Comparison of ENCODE assay signal across 1 cellular context in genomic region chr2:6931753-6932152, GRCh38.
A peak's percentile ranks its signal among the peaks of the same experiment; 100 is the strongest.
TF ChIP-seq lines count a peak whose summit lies in the region.

No MANE protein-coding gene starts in this region.

TF ChIP-seq in HepG2, 621 proteins besides CTCF, POLR2A, EP300 and RAD21:
- TF ChIP-seq THYN1 (CRISPR knock-in tag; IDR thresholded peaks at IDR 0.05; ENCODE audit: borderline replicate concordance, low read depth) (no peak), MEF2D (CRISPR knock-in tag; IDR thresholded peaks at IDR 0.05) (no peak), ONECUT2 (CRISPR knock-in tag; IDR thresholded peaks at IDR 0.05) (peak; percentile 82), HMGA1 (CRISPR knock-in tag; conservative IDR thresholded peaks at IDR 0.05) (no peak), SOX13 (IDR thresholded peaks at IDR 0.05) (no peak), SOX13 (CRISPR knock-in tag; conservative IDR thresholded peaks at IDR 0.05 in 1 of 2, IDR thresholded peaks at IDR 0.05 in 1 of 2) (peak in 1 of 2 experiments; percentile 79; a peak in 2 of 4 replicates), ZNF180 (CRISPR knock-in tag; IDR thresholded peaks at IDR 0.05; ENCODE audit: borderline replicate concordance, low read depth) (no peak), SOX6 (IDR thresholded peaks at IDR 0.05) (no peak), SOX6 (CRISPR knock-in tag; IDR thresholded peaks at IDR 0.05) (peak; percentile 50; the same call in 1 of the 2 replicates), ZNF260 (CRISPR knock-in tag; IDR thresholded peaks at IDR 0.05; ENCODE audit: borderline replicate concordance, low read depth) (no peak), SOX5 (CRISPR knock-in tag; IDR thresholded peaks at IDR 0.05; ENCODE audit: borderline replicate concordance) (peak; percentile 30; the same call in 1 of the 2 replicates), FOXJ3 (CRISPR knock-in tag; IDR thresholded peaks at IDR 0.05; ENCODE audit: borderline replicate concordance) (peak; percentile 15; the same call in 1 of the 2 replicates), ASH2L (IDR thresholded peaks at IDR 0.05; ENCODE audit: insufficient read length, low read depth, low read length) (peak; percentile 12)
- TF ChIP-seq, protein P1, sequence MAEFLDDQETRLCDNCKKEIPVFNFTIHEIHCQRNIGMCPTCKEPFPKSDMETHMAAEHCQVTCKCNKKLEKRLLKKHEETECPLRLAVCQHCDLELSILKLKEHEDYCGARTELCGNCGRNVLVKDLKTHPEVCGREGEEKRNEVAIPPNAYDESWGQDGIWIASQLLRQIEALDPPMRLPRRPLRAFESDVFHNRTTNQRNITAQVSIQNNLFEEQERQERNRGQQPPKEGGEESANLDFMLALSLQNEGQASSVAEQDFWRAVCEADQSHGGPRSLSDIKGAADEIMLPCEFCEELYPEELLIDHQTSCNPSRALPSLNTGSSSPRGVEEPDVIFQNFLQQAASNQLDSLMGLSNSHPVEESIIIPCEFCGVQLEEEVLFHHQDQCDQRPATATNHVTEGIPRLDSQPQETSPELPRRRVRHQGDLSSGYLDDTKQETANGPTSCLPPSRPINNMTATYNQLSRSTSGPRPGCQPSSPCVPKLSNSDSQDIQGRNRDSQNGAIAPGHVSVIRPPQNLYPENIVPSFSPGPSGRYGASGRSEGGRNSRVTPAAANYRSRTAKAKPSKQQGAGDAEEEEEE (CRISPR knock-in tag; IDR thresholded peaks at IDR 0.05; ENCODE audit: borderline replicate concordance) = no peak
- TF ChIP-seq, protein P2, sequence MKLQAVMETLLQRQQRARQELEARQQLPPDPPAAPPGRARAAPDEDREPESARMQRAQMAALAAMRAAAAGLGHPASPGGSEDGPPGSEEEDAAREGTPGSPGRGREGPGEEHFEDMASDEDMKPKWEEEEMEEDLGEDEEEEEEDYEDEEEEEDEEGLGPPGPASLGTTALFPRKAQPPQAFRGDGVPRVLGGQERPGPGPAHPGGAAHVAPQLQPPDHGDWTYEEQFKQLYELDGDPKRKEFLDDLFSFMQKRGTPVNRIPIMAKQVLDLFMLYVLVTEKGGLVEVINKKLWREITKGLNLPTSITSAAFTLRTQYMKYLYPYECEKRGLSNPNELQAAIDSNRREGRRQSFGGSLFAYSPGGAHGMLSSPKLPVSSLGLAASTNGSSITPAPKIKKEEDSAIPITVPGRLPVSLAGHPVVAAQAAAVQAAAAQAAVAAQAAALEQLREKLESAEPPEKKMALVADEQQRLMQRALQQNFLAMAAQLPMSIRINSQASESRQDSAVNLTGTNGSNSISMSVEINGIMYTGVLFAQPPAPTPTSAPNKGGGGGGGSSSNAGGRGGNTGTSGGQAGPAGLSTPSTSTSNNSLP (IDR thresholded peaks at IDR 0.05; ENCODE audit: low read depth, low read length) = 0 out of 2 replicates have a peak, but pooled peaks have one; percentile 22
- TF ChIP-seq, protein P3, sequence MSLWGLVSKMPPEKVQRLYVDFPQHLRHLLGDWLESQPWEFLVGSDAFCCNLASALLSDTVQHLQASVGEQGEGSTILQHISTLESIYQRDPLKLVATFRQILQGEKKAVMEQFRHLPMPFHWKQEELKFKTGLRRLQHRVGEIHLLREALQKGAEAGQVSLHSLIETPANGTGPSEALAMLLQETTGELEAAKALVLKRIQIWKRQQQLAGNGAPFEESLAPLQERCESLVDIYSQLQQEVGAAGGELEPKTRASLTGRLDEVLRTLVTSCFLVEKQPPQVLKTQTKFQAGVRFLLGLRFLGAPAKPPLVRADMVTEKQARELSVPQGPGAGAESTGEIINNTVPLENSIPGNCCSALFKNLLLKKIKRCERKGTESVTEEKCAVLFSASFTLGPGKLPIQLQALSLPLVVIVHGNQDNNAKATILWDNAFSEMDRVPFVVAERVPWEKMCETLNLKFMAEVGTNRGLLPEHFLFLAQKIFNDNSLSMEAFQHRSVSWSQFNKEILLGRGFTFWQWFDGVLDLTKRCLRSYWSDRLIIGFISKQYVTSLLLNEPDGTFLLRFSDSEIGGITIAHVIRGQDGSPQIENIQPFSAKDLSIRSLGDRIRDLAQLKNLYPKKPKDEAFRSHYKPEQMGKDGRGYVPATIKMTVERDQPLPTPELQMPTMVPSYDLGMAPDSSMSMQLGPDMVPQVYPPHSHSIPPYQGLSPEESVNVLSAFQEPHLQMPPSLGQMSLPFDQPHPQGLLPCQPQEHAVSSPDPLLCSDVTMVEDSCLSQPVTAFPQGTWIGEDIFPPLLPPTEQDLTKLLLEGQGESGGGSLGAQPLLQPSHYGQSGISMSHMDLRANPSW (CRISPR knock-in tag; IDR thresholded peaks at IDR 0.05; ENCODE audit: borderline replicate concordance) = no peak
